In genomic region chr18:5546660-5547059, GRCh38 we compare ENCODE assay signal across 9 cellular contexts. TPM values are rescaled to one million over a fixed set of nuclear protein-coding genes. Genes with fewer than 3 reads are reported as not detected.
DNase-seq lines count a peak whose midpoint lies in the region; TF ChIP-seq lines count a peak whose summit lies in the region.
"Had no signal": no experiment of that assay in that cellular context is flagged by ENCODE, and none has a peak within 500 bp of the region (broad histone marks: within the 10 kb centered on the region; RNA-seq: fewer than 3 reads in every experiment).

No MANE protein-coding gene starts in this region.

- H3K4me2 ChIP-seq in SK-N-SH = no peak overlapping the region

- no peaks in the 10 kb centered on the region for H3F3A ChIP-seq in SK-N-SH (replicated peaks; ENCODE audit: insufficient read depth)

- TF ChIP-seq CTCF in SK-N-SH (IDR thresholded peaks at IDR 0.05) = peak; percentile 42
- TF ChIP-seq CTCF in cardiac muscle cell (IDR thresholded peaks at IDR 0.05; ENCODE audit: low read depth, low read length) = peak; percentile 89
- TF ChIP-seq CTCF in BE2C (IDR thresholded peaks at IDR 0.05; ENCODE audit: low read depth, low read length) = no peak

- no peaks in the 10 kb centered on the region for H3K9me2 ChIP-seq in SK-N-SH

- no peaks in the 10 kb centered on the region for H3K79me2 ChIP-seq in SK-N-SH (ENCODE audit: insufficient read depth)

- H3K27me3 Mint-ChIP-seq in activated CD4-positive, alpha-beta T cell treated with anti-CD3 and anti-CD28 coated beads, Interleukin-2, amount 10 ng/mL, durations not matched to agents 7 days and 5 days = peaks cover 35% of the 10 kb centered on the region

- no peaks in the 10 kb centered on the region for H3K9me3 ChIP-seq in SK-N-SH
- H3K9me3 ChIP-seq in cardiac muscle cell (ENCODE audit: low read depth) = no peaks in the 10 kb centered on the region
- H3K9me3 ChIP-seq in BE2C = no peaks in the 10 kb centered on the region
- H3K9me3 ChIP-seq: mucosa of descending colon had no signal

- H3K9ac ChIP-seq in SK-N-SH = no peak overlapping the region

- no peaks in the 10 kb centered on the region for H3K36me3 Mint-ChIP-seq in activated CD4-positive, alpha-beta T cell treated with anti-CD3 and anti-CD28 coated beads, Interleukin-2, amount 10 ng/mL, durations not matched to agents 7 days and 5 days (ENCODE audit: low read depth)

- CTCF ChIA-PET in activated CD4-positive, alpha-beta T cell treated with anti-CD3 and anti-CD28 coated beads, Interleukin-2, amount 10 ng/mL, durations not matched to agents 7 days and 5 days (lab: Charles Lee) = no interaction called here
- CTCF ChIA-PET in SK-N-SH (lab: Yijun Ruan, JAX) = interaction anchor here (1.0 to 1.3 kb wide), 5 partner anchors 12 to 474 kb away, joined by 3 to 5 read pairs (median 3); no protein-coding TSS in a partner anchor

- H3K9me3 Mint-ChIP-seq in activated CD4-positive, alpha-beta T cell treated with anti-CD3 and anti-CD28 coated beads, Interleukin-2, amount 10 ng/mL, durations not matched to agents 7 days and 5 days = no peaks in the 10 kb centered on the region

- no peak overlapping the region for H3K4me3 Mint-ChIP-seq in activated CD4-positive, alpha-beta T cell treated with anti-CD3 and anti-CD28 coated beads, Interleukin-2, amount 10 ng/mL, durations not matched to agents 7 days and 5 days

- TF ChIP-seq RAD21 in SK-N-SH (IDR thresholded peaks at IDR 0.05; ENCODE audit: low read length) = peak; percentile 48

- WGBS in SK-N-SH (ENCODE audit: low lambda C conversion rate) = 2% methylated on average over 3 of the region's 3 CpGs

- no peak overlapping the region for H3K27ac ChIP-seq in SK-N-SH (ENCODE audit: low read depth in 2 of 2, low read length in 1 of 2)
- no peak overlapping the region for H3K27ac ChIP-seq in cardiac muscle cell

- peaks cover 11% of the 10 kb centered on the region for H3K4me1 Mint-ChIP-seq in activated CD4-positive, alpha-beta T cell treated with anti-CD3 and anti-CD28 coated beads, Interleukin-2, amount 10 ng/mL, durations not matched to agents 7 days and 5 days

- H3K27me3 ChIP-seq in SK-N-SH (ENCODE audit: insufficient read depth) = peaks cover 21% of the 10 kb centered on the region; the same call in 1 of the 2 replicates
- no peaks in the 10 kb centered on the region for H3K27me3 ChIP-seq in cardiac muscle cell
- no peaks in the 10 kb centered on the region for H3K27me3 ChIP-seq in BE2C

- H2AFZ ChIP-seq in SK-N-SH (ENCODE audit: low read depth) = no peak overlapping the region

- DNase-seq in activated CD4-positive, alpha-beta T cell treated with anti-CD3 and anti-CD28 coated beads, Interleukin-2, amount 10 ng/mL, durations not matched to agents 7 days and 5 days = peak; percentile 11
- no peak for DNase-seq in activated CD4-positive, alpha-beta T cell treated with anti-CD3 and anti-CD28 coated beads, Interleukin-2, amount 50 U/mL, for 4 hours
- DNase-seq in SK-N-SH (peak; percentile 33), cardiac muscle cell (ENCODE audit: low read depth in 1 of 2, low spot score in 1 of 2) (peak; percentile 53 to 82), smooth muscle cell of the brain vasculature (ENCODE audit: low read depth, low spot score) (peak; percentile 62), EL (no peak), BE2C (no peak)
- no peak for DNase-seq in stimulated activated CD4-positive, alpha-beta T cell treated with anti-CD3 and anti-CD28 coated beads, Interleukin-4, amount 100 ng/mL, for 4 hours

- H4K20me1 ChIP-seq in SK-N-SH (ENCODE audit: insufficient read depth) = no peaks in the 10 kb centered on the region

- POLR2A ChIA-PET in activated CD4-positive, alpha-beta T cell treated with anti-CD3 and anti-CD28 coated beads, Interleukin-2, amount 10 ng/mL, durations not matched to agents 7 days and 5 days (lab: Charles Lee) = no interaction called here
- POLR2A ChIA-PET in SK-N-SH (lab: Yijun Ruan, JAX) = no interaction called here

- no peak for TF ChIP-seq EP300 in SK-N-SH (IDR thresholded peaks at IDR 0.05; ENCODE audit: borderline replicate concordance in 1 of 2, low read depth in 1 of 2, low read length in 1 of 2)

- H3K27ac Mint-ChIP-seq in activated CD4-positive, alpha-beta T cell treated with anti-CD3 and anti-CD28 coated beads, Interleukin-2, amount 10 ng/mL, durations not matched to agents 7 days and 5 days = no peak overlapping the region

- H3K4me3 ChIP-seq in SK-N-SH (ENCODE audit: low read depth in 2 of 2, low read length in 1 of 2) (no peak overlapping the region; a peak in 1 of 4 replicates), cardiac muscle cell (no peak overlapping the region), BE2C (ENCODE audit: low read depth, low read length) (no peak overlapping the region)
- H3K4me3 ChIP-seq: mucosa of descending colon had no signal

- H3K36me3 ChIP-seq in SK-N-SH (replicated peaks in 1 of 2; ENCODE audit: control insufficient read depth in 1 of 2, insufficient read depth in 2 of 2, low read length in 1 of 2) = no peaks in the 10 kb centered on the region
- H3K36me3 ChIP-seq in cardiac muscle cell = no peaks in the 10 kb centered on the region
- no peaks in the 10 kb centered on the region for H3K36me3 ChIP-seq in BE2C

- peaks cover 0 to 3% of the 10 kb centered on the region in 2 experiments; a peak in 1 of 4 replicates for H3K4me1 ChIP-seq in SK-N-SH (ENCODE audit: control insufficient read depth in 1 of 2, insufficient read depth in 2 of 2, low read depth in 1 of 2, low read length in 1 of 2)
- H3K4me1 ChIP-seq in cardiac muscle cell (ENCODE audit: low read depth) = no peaks in the 10 kb centered on the region
- H3K4me1 ChIP-seq in BE2C = no peaks in the 10 kb centered on the region

TF ChIP-seq in SK-N-SH, 30 proteins besides CTCF, POLR2A, EP300 and RAD21:
- TF ChIP-seq FOXJ3 (CRISPR knock-in tag; IDR thresholded peaks at IDR 0.05) = no peak
- TF ChIP-seq SMC3 (IDR thresholded peaks at IDR 0.05; ENCODE audit: low read depth, low read length) = peak; percentile 23; the same call in 1 of the 2 replicates

RNA-seq across cellular contexts. Expression of gene EPB41L3, which starts 2.9 kb away (rescaled TPM):
- total RNA-seq in activated CD4-positive, alpha-beta T cell treated with anti-CD3 and anti-CD28 coated beads, Interleukin-2, amount 10 ng/mL, durations not matched to agents 7 days and 5 days = 10 to 100 TPM; 13.7 to 14.0 TPM
- polyA plus RNA-seq in SK-N-SH (2012; rRNA removed) (0.15 and 0.84 TPM in 2 replicates), cardiac muscle cell (201 and 316 TPM in 2 replicates)
- 0.22 and 0.32 TPM in 2 replicates for polyA plus RNA-seq in SK-N-SH (2012; cell fraction: cytosol; rRNA removed)
- polyA plus RNA-seq in SK-N-SH (2012; cell fraction: nucleus; rRNA removed) = 0.21 and 0.39 TPM in 2 replicates
- 466 and 886 TPM in 2 replicates for total RNA-seq in cardiac muscle cell
- polyA plus RNA-seq in BE2C (2012; ENCODE audit: insufficient read depth, insufficient read length, low read depth) = 1.8 TPM

Comparison
In these comparisons a context has a peak if more than half of its experiments do, and no peak if none do; other contexts are left out.
1. DNase-seq: peak in activated CD4-positive, alpha-beta T cell treated with anti-CD3 and anti-CD28 coated beads, Interleukin-2, amount 10 ng/mL, durations not matched to agents 7 days and 5 days (single experiment), SK-N-SH (single experiment), cardiac muscle cell (2 of 2) and smooth muscle cell of the brain vasculature (single experiment); none in activated CD4-positive, alpha-beta T cell treated with anti-CD3 and anti-CD28 coated beads, Interleukin-2, amount 50 U/mL, for 4 hours (0 of 2), stimulated activated CD4-positive, alpha-beta T cell treated with anti-CD3 and anti-CD28 coated beads, Interleukin-4, amount 100 ng/mL, for 4 hours (0 of 2), EL (single experiment) and BE2C (single experiment).
2. RNA of gene EPB41L3, which starts 2.9 kb away (total RNA-seq): 466 to 886 TPM in cardiac muscle cell; 13.7 to 14.0 TPM in activated CD4-positive, alpha-beta T cell treated with anti-CD3 and anti-CD28 coated beads, Interleukin-2, amount 10 ng/mL, durations not matched to agents 7 days and 5 days; every median in the first group is over 10 times any median in the second.